12 cellular contexts compared by ENCODE assay signal in genomic region chr3:126816956-126817777, GRCh38.
A peak's percentile ranks its signal among the peaks of the same experiment; 100 is the strongest.
DNase-seq lines count a peak whose midpoint lies in the region; ATAC-seq and TF ChIP-seq lines count a peak whose summit lies in the region.
"Had no signal": no experiment of that assay in that cellular context is flagged by ENCODE, and none has a peak within 500 bp of the region (broad histone marks: within the 10 kb centered on the region; RNA-seq: fewer than 3 reads in every experiment).

No MANE protein-coding gene starts in this region.

- ATAC-seq in HG03457 (IDR thresholded peaks at IDR 0.05; ENCODE audit: unreplicated experiment) (no peak), GM21576 (IDR thresholded peaks at IDR 0.05; ENCODE audit: unreplicated experiment) (no peak)
- ATAC-seq: GM12878 had no signal

- H3K9me2 ChIP-seq in hepatocyte (replicated peaks; ENCODE audit: insufficient read depth) = no peaks in the 10 kb centered on the region

- no peak overlapping the region for H3K4me2 ChIP-seq in hepatocyte

- H3K27ac ChIP-seq in hepatocyte = peak overlapping the region; percentile 34
- H3K27ac ChIP-seq in spleen = peak overlapping the region in 6 of 8 donors; percentile 4 to 64 (median 28)
- H3K27ac ChIP-seq: HL-60 had no signal

- no peak for TF ChIP-seq CTCF in hepatocyte (IDR thresholded peaks at IDR 0.05; ENCODE audit: poor library complexity)
- TF ChIP-seq CTCF in spleen (IDR thresholded peaks at IDR 0.05 in 8 of 11, conservative IDR thresholded peaks at IDR 0.05 in 3 of 11) = no peak

- H3K36me3 ChIP-seq in NT2/D1 (ENCODE audit: insufficient read depth, insufficient read length, low read length) (no peaks in the 10 kb centered on the region), hepatocyte (replicated peaks; ENCODE audit: insufficient read depth, low read depth) (no peaks in the 10 kb centered on the region), spleen (no peaks in the 10 kb centered on the region)

- H3K27me3 ChIP-seq in NT2/D1 (ENCODE audit: insufficient read depth, insufficient read length) (no peaks in the 10 kb centered on the region), hepatocyte (no peaks in the 10 kb centered on the region), spleen (replicated peaks in 1 of 7) (no peaks in the 10 kb centered on the region)

- intact Hi-C loops in spleen (cut with DNase I; ENCODE audit: low total_unique reads) = no loop called here

- H3K79me2 ChIP-seq in hepatocyte = no peaks in the 10 kb centered on the region

- H3K4me1 ChIP-seq in NT2/D1 (ENCODE audit: insufficient read depth, insufficient read length) (peaks cover 19% of the 10 kb centered on the region), hepatocyte (ENCODE audit: insufficient read depth) (peaks cover 7% of the 10 kb centered on the region), spleen (peaks cover 4 to 30% (median 13%) of the 10 kb centered on the region in 6 donors)

- no peak for TF ChIP-seq POLR2A in spleen (IDR thresholded peaks at IDR 0.05)

- 72% methylated on average over 6 of the region's 6 CpGs for WGBS in hepatocyte (ENCODE audit: low lambda C conversion rate, missing lambda C conversion rate)
- WGBS in spleen, 5 donors = 65 to 71% (median 68%) methylated on average over 6 of the region's 6 CpGs

- H3K9ac ChIP-seq in NT2/D1 (ENCODE audit: insufficient read length, low read depth) = peak overlapping the region; percentile 23

- H2AFZ ChIP-seq in hepatocyte = no peak overlapping the region

- DNase-seq in NCI-H128 (lab: John Stamatoyannopoulos, UW; ENCODE audit: unreplicated experiment) = peak; percentile 3
- peak; percentile 51 for DNase-seq in NT2/D1 (ENCODE audit: low read depth, low spot score)
- DNase-seq in hepatocyte (ENCODE audit: low spot score) = peak; percentile 34
- DNase-seq in spleen = no peak
- DNase-seq in activated T-cell treated with anti-CD3 and anti-CD28 coated beads for 4 hours = no peak
- DNase-seq in mucosa of gallbladder (ENCODE audit: low spot score) = no peak
- DNase-seq: Calu3, glutamatergic neuron had no signal

- no peaks in the 10 kb centered on the region for H4K20me1 ChIP-seq in hepatocyte (ENCODE audit: insufficient read depth, poor library complexity, severe bottlenecking)

- H3K4me3 ChIP-seq in NT2/D1 (ENCODE audit: insufficient read length, low read depth) (no peak overlapping the region), hepatocyte (no peak overlapping the region), spleen (no peak overlapping the region)
- H3K4me3 ChIP-seq: GM12878 had no signal

- H3K9me3 ChIP-seq in NT2/D1 (ENCODE audit: insufficient read depth, low read length) = peaks cover 7% of the 10 kb centered on the region
- peaks cover 7% of the 10 kb centered on the region for H3K9me3 ChIP-seq in hepatocyte (ENCODE audit: low read depth)
- H3K9me3 ChIP-seq in spleen = peaks cover 0 to 5% (median 0%) of the 10 kb centered on the region in 8 donors

Comparison
In these comparisons a context has a peak if more than half of its experiments do, and no peak if none do; other contexts are left out.
1. DNase-seq: peak in NCI-H128 (single experiment), NT2/D1 (single experiment) and hepatocyte (single experiment); none in spleen (single experiment), activated T-cell treated with anti-CD3 and anti-CD28 coated beads for 4 hours (single experiment) and mucosa of gallbladder (single experiment).